In genomic region chr5:145495741-145496140, GRCh38 we compare ENCODE assay signal across 1 cellular context.
TF ChIP-seq lines count a peak whose summit lies in the region.

No MANE protein-coding gene starts in this region.

TF ChIP-seq in HepG2, 621 proteins besides CTCF, POLR2A, EP300 and RAD21:
- TF ChIP-seq TOPORS (CRISPR knock-in tag; IDR thresholded peaks at IDR 0.05), result no peak
- peak; percentile 31; the same call in 1 of the 2 replicates for TF ChIP-seq FOSL2 (CRISPR knock-in tag; IDR thresholded peaks at IDR 0.05)
- TF ChIP-seq ZNF12 (CRISPR knock-in tag; IDR thresholded peaks at IDR 0.05), result no peak
- no peak for TF ChIP-seq NR1H2 (CRISPR knock-in tag; IDR thresholded peaks at IDR 0.05; ENCODE audit: borderline replicate concordance, low read depth)
